Comparison of ENCODE assay signal across 23 cellular contexts in genomic region chr9:112905084-112905483, GRCh38. TPM values are rescaled to one million over a fixed set of nuclear protein-coding genes. Genes with fewer than 3 reads are reported as not detected.
"Had no signal": no experiment of that assay in that cellular context is flagged by ENCODE, and none has a peak within 500 bp of the region (broad histone marks: within the 10 kb centered on the region; RNA-seq: fewer than 3 reads in every experiment).

No MANE protein-coding gene starts in this region.

- ATAC-seq: activated T-helper 17 cell treated with anti-CD3 and anti-CD28 coated beads, Interleukin-2, amount 50 U/mL, for 72 hours; SK-N-SH treated with all-trans-retinoic acid at 6 μM for 48 hours had no signal

- H3K4me3 ChIP-seq: Peyer's patch, SJSA1 had no signal

- DNase-seq: activated CD4-positive, alpha-beta memory T cell treated with anti-CD3 and anti-CD28 coated beads, Interleukin-2, amount 10 ng/mL, durations not matched to agents 7 days and 5 days; activated CD4-positive, alpha-beta T cell treated with anti-CD3 and anti-CD28 coated beads, Interleukin-2, amount 50 U/mL, for 1 hour; activated CD4-positive, CD25-positive, alpha-beta regulatory T cell; activated gamma-delta T cell; activated naive CD4-positive, alpha-beta T cell treated with anti-CD3 and anti-CD28 coated beads for 36 hours; activated T-cell treated with anti-CD3 and anti-CD28 coated beads for 4 hours; activated T-cell treated with anti-CD3 and anti-CD28 coated beads, Interleukin-2, amount 50 U/mL, for 48 hours; brain microvascular endothelial cell; MM.1S; NCI-H1105 treated with DMSO at 0.1 percent for 48 hours; NCI-H1436 treated with DMSO at 0.1 percent for 48 hours; NCI-H187; NCI-H2081; NCI-H446; NCI-H524; Peyer's patch; Right ventricle myocardium superior; SW 1271 had no signal

RNA-seq across cellular contexts. Expression of gene SLC46A2, which starts 14.4 kb away (rescaled TPM):
- total RNA-seq: activated CD4-positive, alpha-beta memory T cell treated with anti-CD3 and anti-CD28 coated beads, Interleukin-2, amount 10 ng/mL, durations not matched to agents 7 days and 5 days; activated CD8-positive, alpha-beta memory T cell treated with anti-CD3 and anti-CD28 coated beads for 36 hours; activated naive CD4-positive, alpha-beta T cell treated with anti-CD3 and anti-CD28 coated beads for 36 hours; activated T-helper 17 cell treated with anti-CD3 and anti-CD28 coated beads, Interleukin-2, amount 50 U/mL, for 72 hours; Peyer's patch; Right ventricle myocardium superior; SJSA1; T-helper 1 cell treated with Interleukin-12 subunit alpha and Interleukin-12 subunit beta and Interleukin-4 antibody, amounts not matched to agents 30 ng/mL and 1 ng/mL, for 36 hours had no signal
